17 cellular contexts compared by ENCODE assay signal in the genomic region with DNA sequence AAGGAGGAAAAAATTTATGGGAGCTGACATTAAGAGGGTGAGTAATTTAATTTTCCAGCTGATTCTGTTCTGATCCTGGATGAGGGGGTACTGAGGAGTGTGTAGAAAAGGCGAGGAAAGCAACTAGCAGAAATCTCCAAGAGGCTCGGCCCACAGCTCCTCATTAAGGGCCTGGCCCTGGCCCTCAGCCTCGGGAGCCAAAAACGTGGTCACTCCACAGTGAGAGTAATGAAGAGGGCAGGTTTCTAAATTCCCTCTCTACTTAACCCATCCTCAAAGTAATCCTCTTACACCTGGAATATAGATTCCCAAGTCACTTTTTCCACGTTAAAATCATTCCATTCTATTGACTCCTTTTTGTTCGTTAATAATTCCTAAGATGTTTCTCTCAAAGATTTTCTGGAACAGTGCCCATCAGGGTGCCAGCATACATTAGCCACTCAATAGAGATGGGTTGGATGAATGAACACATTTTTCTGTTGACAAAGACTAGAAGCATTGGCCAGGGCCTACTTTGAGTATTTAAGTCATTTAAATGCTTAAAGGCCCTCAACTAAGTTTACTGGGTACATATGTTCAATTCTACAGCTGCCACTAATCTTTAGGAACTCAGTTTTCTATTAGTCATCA. TPM values are rescaled to one million over a fixed set of nuclear protein-coding genes. Genes with fewer than 3 reads are reported as not detected.
DNase-seq lines count a peak whose midpoint lies in the region; ATAC-seq, FAIRE-seq and TF ChIP-seq lines count a peak whose summit lies in the region.
"Had no signal": no experiment of that assay in that cellular context is flagged by ENCODE, and none has a peak within 500 bp of the region (broad histone marks: within the 10 kb centered on the region; RNA-seq: fewer than 3 reads in every experiment).

No MANE protein-coding gene starts in this region.

- H3K36me3 ChIP-seq in HUES48 (ENCODE audit: control insufficient read depth, insufficient read depth, low read length): no peaks in the 10 kb centered on the region
- H3K36me3 ChIP-seq: upper lobe of right lung had no signal

- TF ChIP-seq POLR2A in A549 (IDR thresholded peaks at IDR 0.05; ENCODE audit: low read length): no peak

- ATAC-seq in A549: no peak
- ATAC-seq: natural killer cell treated with Interleukin-12 subunit alpha and Interleukin-12 subunit beta and Interleukin-15 and Interleukin-18, amount 100 ng/mL, for 72 hours had no signal

- no peak for FAIRE-seq in A549 (lab: Jason Lieb, UNC)
- FAIRE-seq: kidney had no signal

- no peak for TF ChIP-seq EP300 in A549 (IDR thresholded peaks at IDR 0.05)

- H3K4me3 ChIP-seq in A549 (0 out of 3 replicates have a peak overlapping the region, but pooled peaks have one; percentile 51), HUES48 (ENCODE audit: low read depth, low read length) (peak overlapping the region; percentile 92), dorsolateral prefrontal cortex (peak overlapping the region in 52 of 59 donors; percentile 36 to 76 (median 62))

- intact Hi-C loops in dorsolateral prefrontal cortex (cut with DNase I): loop anchor here in 1 of 2 donors (10.0 kb wide), 1 partner anchor 405 kb away; no protein-coding TSS in a partner anchor

- H3K4me1 ChIP-seq in A549: peaks cover 4% of the 10 kb centered on the region; the same call in 1 of the 3 replicates
- H3K4me1 ChIP-seq in HUES48 (ENCODE audit: control insufficient read depth, insufficient read depth, low read length): peaks cover 20% of the 10 kb centered on the region
- H3K4me1 ChIP-seq: upper lobe of right lung had no signal

- H3K9me3 Mint-ChIP-seq in mesothelial cell of epicardium: no peaks in the 10 kb centered on the region
- H3K9me3 Mint-ChIP-seq: natural killer cell treated with Interleukin-12 subunit alpha and Interleukin-12 subunit beta and Interleukin-15 and Interleukin-18, amount 100 ng/mL, for 72 hours had no signal

- CTCF ChIA-PET in A549 (lab: Yijun Ruan, JAX): interaction anchor here (1.5 kb wide), 1 partner anchor 352 kb away, joined by 3 read pairs; no protein-coding TSS in a partner anchor

- no peaks in the 10 kb centered on the region for H3K36me3 Mint-ChIP-seq in mesothelial cell of epicardium
- H3K36me3 Mint-ChIP-seq: activated naive CD8-positive, alpha-beta T cell; natural killer cell treated with Interleukin-12 subunit alpha and Interleukin-12 subunit beta and Interleukin-15 and Interleukin-18, amount 100 ng/mL, for 72 hours had no signal

- DNase-seq in A549 (ENCODE audit: low read depth in 1 of 2, low spot score in 1 of 2): no peak
- DNase-seq in dorsolateral prefrontal cortex: peak in 1 of 10 donors; percentile 35
- DNase-seq in mesothelial cell of epicardium (ENCODE audit: low spot score in 2 of 2, unreplicated experiment in 2 of 2): no peak
- DNase-seq in NCI-H774 (lab: John Stamatoyannopoulos, UW): no peak
- DNase-seq in OCI-M2 (lab: John Stamatoyannopoulos, UW; ENCODE audit: unreplicated experiment): no peak
- DNase-seq in NCI-H2081 (lab: John Stamatoyannopoulos, UW): no peak
- DNase-seq in epidermal melanocyte (ENCODE audit: insufficient read length, low spot score): no peak
- DNase-seq: cortex of kidney; DMS 273 treated with DMSO at 0.1 percent for 48 hours; kidney; NCI-H345; stimulated activated CD4-positive, alpha-beta T cell treated with anti-CD3 and anti-CD28 coated beads, Interleukin-12 subunit alpha, Interleukin-12 subunit beta, amount 100 ng/mL, for 4 hours; upper lobe of right lung had no signal

- H3K4me1 Mint-ChIP-seq in mesothelial cell of epicardium: peaks cover 25% of the 10 kb centered on the region

- H3K9me3 ChIP-seq in A549 (no peaks in the 10 kb centered on the region), HUES48 (ENCODE audit: control insufficient read depth, insufficient read depth, low read length) (no peaks in the 10 kb centered on the region)
- H3K9me3 ChIP-seq: upper lobe of right lung had no signal

- peak overlapping the region; percentile 47 to 61; a peak in 4 of 6 replicates for H3K27ac ChIP-seq in A549
- H3K27ac ChIP-seq in HUES48 (ENCODE audit: low read depth, low read length): no peak overlapping the region
- peak overlapping the region in 26 of 59 donors; percentile 10 to 85 (median 55) for H3K27ac ChIP-seq in dorsolateral prefrontal cortex
- H3K27ac ChIP-seq: HL-60, upper lobe of right lung had no signal

- H3K27me3 Mint-ChIP-seq in mesothelial cell of epicardium (ENCODE audit: low read depth): peaks cover 1% of the 10 kb centered on the region

- TF ChIP-seq CTCF in A549 (IDR thresholded peaks at IDR 0.05) (no peak), dorsolateral prefrontal cortex (IDR thresholded peaks at IDR 0.05 in 54 of 56, conservative IDR thresholded peaks at IDR 0.05 in 2 of 56; ENCODE audit: low read depth in 1 of 56, partially characterized antibody in 56 of 56) (no peak), mesothelial cell of epicardium (IDR thresholded peaks at IDR 0.05; ENCODE audit: unreplicated experiment) (no peak)

- POLR2A ChIA-PET in A549 (lab: Yijun Ruan, JAX): no interaction called here

- TF ChIP-seq RAD21 in A549 (conservative IDR thresholded peaks at IDR 0.05 in 1 of 2, IDR thresholded peaks at IDR 0.05 in 1 of 2): no peak

- H3K27ac Mint-ChIP-seq in mesothelial cell of epicardium: peak overlapping the region; percentile 59
- H3K27ac Mint-ChIP-seq: activated naive CD8-positive, alpha-beta T cell; natural killer cell treated with Interleukin-12 subunit alpha and Interleukin-12 subunit beta and Interleukin-15 and Interleukin-18, amount 100 ng/mL, for 72 hours had no signal

- H3K4me3 Mint-ChIP-seq in mesothelial cell of epicardium: peak overlapping the region; percentile 82
- H3K4me3 Mint-ChIP-seq: activated naive CD8-positive, alpha-beta T cell; natural killer cell treated with Interleukin-12 subunit alpha and Interleukin-12 subunit beta and Interleukin-15 and Interleukin-18, amount 100 ng/mL, for 72 hours had no signal

- peak overlapping the region; percentile 70 for H3K4me2 ChIP-seq in A549

- H3K27me3 ChIP-seq in HUES48 (ENCODE audit: control insufficient read depth, insufficient read depth, low read length): peaks cover 10% of the 10 kb centered on the region
- H3K27me3 ChIP-seq in dorsolateral prefrontal cortex: no peaks in the 10 kb centered on the region
- H3K27me3 ChIP-seq: upper lobe of right lung had no signal

- H3K9ac ChIP-seq in HUES48 (ENCODE audit: low read depth, low read length): no peak overlapping the region

- WGBS in A549 (ENCODE audit: missing lambda C conversion rate): 44% methylated on average over 6 of the region's 6 CpGs

TF ChIP-seq in A549, 52 proteins besides CTCF, POLR2A, EP300 and RAD21:
- peak; percentile 30 for TF ChIP-seq MAFK (IDR thresholded peaks at IDR 0.05; ENCODE audit: partially characterized antibody)
- no peak for TF ChIP-seq FOSB (CRISPR knock-in tag; IDR thresholded peaks at IDR 0.05)
- no peak for TF ChIP-seq GATA3 (IDR thresholded peaks at IDR 0.05; ENCODE audit: borderline replicate concordance)
- TF ChIP-seq RCOR1 (IDR thresholded peaks at IDR 0.05; ENCODE audit: low read depth, low read length): no peak
- TF ChIP-seq HDAC2 (IDR thresholded peaks at IDR 0.05): no peak

RNA-seq across cellular contexts. Expression of a gene that starts 1.1 kb away (rescaled TPM):
- 6.8 and 11.0 TPM in 2 replicates for polyA plus RNA-seq in A549 (2011; rRNA removed)
- 1.3 and 1.5 TPM in 2 replicates for polyA plus RNA-seq in A549 (2012; cell fraction: cytosol; rRNA removed)
- polyA plus RNA-seq in A549 (2012; cell fraction: nucleus; rRNA removed): 2.0 and 2.3 TPM in 2 replicates
- 10.5 to 13.6 TPM (median 13.3 TPM) in 3 replicates for polyA plus RNA-seq in A549 (2017; fragmentation: RNase III; extraction: RNeasy Plus Mini Kit Qiagen cat#74134 plus additional on column Dnase treatment)
- polyA minus RNA-seq in A549 (2011; rRNA and poly(A)+ RNA removed): 4.3 and 4.5 TPM in 2 replicates
- 10 to 100 TPM in 117 of 120 experiments, 1 to 10 TPM in 3; 8.7 to 39.3 (median 18.2) TPM for total RNA-seq in dorsolateral prefrontal cortex
- total RNA-seq in mesothelial cell of epicardium: 126 to 141 TPM (median 133 TPM) in 3 replicates
- total RNA-seq: natural killer cell treated with Interleukin-12 subunit alpha and Interleukin-12 subunit beta and Interleukin-15 and Interleukin-18, amount 100 ng/mL, for 72 hours had no signal
